In genomic region chr2:113305764-113306163, GRCh38 we compare ENCODE assay signal across 7 cellular contexts. TPM values are rescaled to one million over a fixed set of nuclear protein-coding genes. Genes with fewer than 3 reads are reported as not detected.
DNase-seq lines count a peak whose midpoint lies in the region; ATAC-seq and TF ChIP-seq lines count a peak whose summit lies in the region.
"Not testable (repeated sequence)": the region's sequence is repeated elsewhere in the genome, so short reads cannot be mapped to it uniquely, and the experiment has no call there.

No MANE protein-coding gene starts in this region.

- H3K9me3 Mint-ChIP-seq in GM23338, endodermal cell, neural progenitor cell: not testable (repeated sequence)

- H3F3A ChIP-seq in GM23338 (replicated peaks; ENCODE audit: low read depth): not testable (repeated sequence)
- peaks cover 20% of the 10 kb centered on the region for H3F3A ChIP-seq in neural progenitor cell (ENCODE audit: low read depth)

- H3K4me3 Mint-ChIP-seq in GM23338, endodermal cell: not testable (repeated sequence)
- H3K4me3 Mint-ChIP-seq in neural progenitor cell: peak overlapping the region; percentile 48

- not testable (repeated sequence) for H3K27me3 ChIP-seq in GM23338 (ENCODE audit: insufficient read depth); endodermal cell (ENCODE audit: control insufficient read depth, insufficient read depth, low read length, poor library complexity, severe bottlenecking); neural progenitor cell

- not testable (repeated sequence) for H3K9me2 ChIP-seq in GM23338 (ENCODE audit: insufficient read depth)

- H3K4me2 ChIP-seq in GM23338: not testable (repeated sequence)
- H3K4me2 ChIP-seq in neural progenitor cell: peak overlapping the region; percentile 70

- not testable (repeated sequence) for H3K9ac ChIP-seq in endodermal cell (ENCODE audit: extremely low read depth, low read length, poor library complexity, severe bottlenecking); neural progenitor cell

- not testable (repeated sequence) for H3K27ac ChIP-seq in GM23338 (ENCODE audit: low read depth); neural progenitor cell
- H3K27ac ChIP-seq in endodermal cell (ENCODE audit: low read depth, low read length): peak overlapping the region; percentile 76

- H2AFZ ChIP-seq in GM23338; neural progenitor cell (replicated peaks): not testable (repeated sequence)

- not testable (repeated sequence) for H3K27ac Mint-ChIP-seq in GM23338, endodermal cell
- peak overlapping the region; percentile 98 for H3K27ac Mint-ChIP-seq in neural progenitor cell

- H3K36me3 ChIP-seq in GM23338 (ENCODE audit: insufficient read depth); endodermal cell (ENCODE audit: control insufficient read depth, insufficient read depth, low read length); neural progenitor cell: not testable (repeated sequence)

- H3K36me3 Mint-ChIP-seq in GM23338 (ENCODE audit: low read depth); endodermal cell (ENCODE audit: low read depth); neural progenitor cell: not testable (repeated sequence)

- not testable (repeated sequence) for H3K9me3 ChIP-seq in endodermal cell (ENCODE audit: control insufficient read depth, low read length); neural progenitor cell (ENCODE audit: low read depth)

- not testable (repeated sequence) for H3K4me3 ChIP-seq in GM23338; endodermal cell (ENCODE audit: low read length); neural progenitor cell

- intact Hi-C loops in posterior cingulate gyrus (cut with DNase I): not testable (repeated sequence)

- H4K20me1 ChIP-seq in GM23338 (replicated peaks; ENCODE audit: insufficient read depth); neural progenitor cell (ENCODE audit: low read depth): not testable (repeated sequence)

- ATAC-seq in GM23338: peak; percentile 59

- not testable (repeated sequence) for TF ChIP-seq CTCF in GM23338 (conservative IDR thresholded peaks at IDR 0.05; ENCODE audit: low read depth in 2 of 2); endodermal cell (conservative IDR thresholded peaks at IDR 0.05); neural progenitor cell (IDR thresholded peaks at IDR 0.05)

- H3K27me3 Mint-ChIP-seq in GM23338 (ENCODE audit: insufficient read depth, low read depth, poor library complexity) (peaks cover 12% of the 10 kb centered on the region), endodermal cell (ENCODE audit: insufficient read depth) (peaks cover 29% of the 10 kb centered on the region), neural progenitor cell (ENCODE audit: insufficient read depth, low read depth) (peaks cover 15% of the 10 kb centered on the region)

- WGBS in endodermal cell (ENCODE audit: insufficient coverage in 1 of 2, insufficient read length in 1 of 2), 2 experiments: 58 to 73% methylated on average over 6 to 16 of the region's 16 CpGs

- H3K79me2 ChIP-seq in GM23338 (replicated peaks; ENCODE audit: insufficient read depth); neural progenitor cell (ENCODE audit: low read depth): not testable (repeated sequence)

- H3K4me1 Mint-ChIP-seq in GM23338, endodermal cell: not testable (repeated sequence)
- peaks cover 55% of the 10 kb centered on the region for H3K4me1 Mint-ChIP-seq in neural progenitor cell

- H3K4me1 ChIP-seq in GM23338 (ENCODE audit: insufficient read depth); endodermal cell (ENCODE audit: control insufficient read depth, insufficient read depth, low read length): not testable (repeated sequence)
- peaks cover 24% of the 10 kb centered on the region for H3K4me1 ChIP-seq in neural progenitor cell

- not testable (repeated sequence) for DNase-seq in GM23338 (ENCODE audit: low spot score); endodermal cell
- DNase-seq in NCI-H748 (lab: John Stamatoyannopoulos, UW; ENCODE audit: unreplicated experiment): peak; percentile 62
- peak in 41 of 58 donors; percentile 9 to 83 (median 32) for DNase-seq in anterior cingulate cortex (lab: John Stamatoyannopoulos, UW)
- peak; percentile 8 for DNase-seq in dermis blood vessel endothelial cell
- DNase-seq in neural progenitor cell (ENCODE audit: low spot score): peak; percentile 93
- DNase-seq in posterior cingulate gyrus: peak in 7 of 10 donors; percentile 26 to 84 (median 40)

RNA-seq across cellular contexts. Expression of gene PAX8, which starts 27.0 kb away (rescaled TPM):
- 0.16 and 0.21 TPM in 2 replicates for total RNA-seq in GM23338 (2014; rRNA removed; shearing (Covaris generic))
- polyA plus RNA-seq in GM23338 (2016; fragmentation: Nextera tagmentation; extraction: Ambion mirVana): 0.32 and 0.43 TPM in 2 replicates
- total RNA-seq in dermis blood vessel endothelial cell: 0.65 and 0.68 TPM in 2 replicates
- under 1 TPM; 0.09 to 0.11 TPM for total RNA-seq in endodermal cell
- 5.7 TPM for polyA plus RNA-seq in endodermal cell (2013, experiment 1 of 2)
- 6.3 TPM for polyA plus RNA-seq in endodermal cell (2013, experiment 2 of 2)
- total RNA-seq in neural progenitor cell (ENCODE audit: low replicate concordance): 1.4 and 2.9 TPM in 2 replicates
